ENCODE assay signal across 1 cellular context in the genomic region with DNA sequence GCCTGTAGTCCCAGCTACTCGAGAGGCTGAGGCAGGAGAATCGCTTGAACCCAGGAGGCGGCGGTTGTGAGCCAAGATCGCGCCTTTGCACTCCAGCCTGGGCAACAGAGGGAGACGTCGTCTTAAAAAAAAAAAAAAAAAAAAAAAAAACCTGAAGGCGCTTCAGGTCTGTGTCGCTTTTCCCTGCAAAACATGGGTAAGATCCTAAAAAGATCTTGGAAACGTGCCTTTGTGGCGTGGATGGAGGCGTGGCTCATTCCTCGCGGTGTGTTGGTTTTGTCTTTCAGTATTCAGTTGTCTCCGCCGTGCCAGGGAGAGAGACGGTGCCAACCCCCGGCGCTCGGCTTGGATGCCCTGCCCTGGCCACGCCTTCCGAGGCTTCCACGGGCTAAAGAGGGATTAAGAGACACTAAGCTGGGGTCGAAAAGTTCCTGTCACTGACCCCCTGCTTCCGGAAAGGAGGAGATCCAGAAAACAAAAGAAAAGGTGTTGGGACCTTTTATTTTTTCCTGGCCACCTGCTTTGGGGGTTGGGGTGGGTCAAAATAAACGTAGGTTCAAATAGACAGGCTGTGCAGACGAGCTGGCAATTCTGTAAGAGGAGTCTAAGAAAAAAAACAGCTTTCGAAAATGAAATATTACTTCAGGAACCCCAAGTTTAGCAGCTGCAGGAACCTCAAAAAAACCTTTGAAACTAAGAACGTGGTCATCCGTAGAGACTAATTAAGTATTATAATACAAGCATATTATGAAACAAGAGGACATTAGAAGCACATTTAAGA.
TF ChIP-seq lines count a peak whose summit lies in the region.

No MANE protein-coding gene starts in this region.

TF ChIP-seq in H1, 55 proteins besides CTCF, POLR2A, EP300 and RAD21:
- TF ChIP-seq CBX5 (IDR thresholded peaks at IDR 0.05; ENCODE audit: low read depth, low read length), result no peak
- no peak for TF ChIP-seq JUN (IDR thresholded peaks at IDR 0.05; ENCODE audit: low read depth, low read length)
- no peak for TF ChIP-seq POU5F1 (IDR thresholded peaks at IDR 0.05; ENCODE audit: low read depth, low read length)
- TF ChIP-seq, protein P1, sequence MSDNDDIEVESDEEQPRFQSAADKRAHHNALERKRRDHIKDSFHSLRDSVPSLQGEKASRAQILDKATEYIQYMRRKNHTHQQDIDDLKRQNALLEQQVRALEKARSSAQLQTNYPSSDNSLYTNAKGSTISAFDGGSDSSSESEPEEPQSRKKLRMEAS (IDR thresholded peaks at IDR 0.05), result no peak
- TF ChIP-seq RFX5 (IDR thresholded peaks at IDR 0.05; ENCODE audit: borderline replicate concordance, low read depth, low read length), result no peak
- TF ChIP-seq, protein P2, sequence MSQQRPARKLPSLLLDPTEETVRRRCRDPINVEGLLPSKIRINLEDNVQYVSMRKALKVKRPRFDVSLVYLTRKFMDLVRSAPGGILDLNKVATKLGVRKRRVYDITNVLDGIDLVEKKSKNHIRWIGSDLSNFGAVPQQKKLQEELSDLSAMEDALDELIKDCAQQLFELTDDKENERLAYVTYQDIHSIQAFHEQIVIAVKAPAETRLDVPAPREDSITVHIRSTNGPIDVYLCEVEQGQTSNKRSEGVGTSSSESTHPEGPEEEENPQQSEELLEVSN (IDR thresholded peaks at IDR 0.05), result no peak
- TF ChIP-seq, protein P3, sequence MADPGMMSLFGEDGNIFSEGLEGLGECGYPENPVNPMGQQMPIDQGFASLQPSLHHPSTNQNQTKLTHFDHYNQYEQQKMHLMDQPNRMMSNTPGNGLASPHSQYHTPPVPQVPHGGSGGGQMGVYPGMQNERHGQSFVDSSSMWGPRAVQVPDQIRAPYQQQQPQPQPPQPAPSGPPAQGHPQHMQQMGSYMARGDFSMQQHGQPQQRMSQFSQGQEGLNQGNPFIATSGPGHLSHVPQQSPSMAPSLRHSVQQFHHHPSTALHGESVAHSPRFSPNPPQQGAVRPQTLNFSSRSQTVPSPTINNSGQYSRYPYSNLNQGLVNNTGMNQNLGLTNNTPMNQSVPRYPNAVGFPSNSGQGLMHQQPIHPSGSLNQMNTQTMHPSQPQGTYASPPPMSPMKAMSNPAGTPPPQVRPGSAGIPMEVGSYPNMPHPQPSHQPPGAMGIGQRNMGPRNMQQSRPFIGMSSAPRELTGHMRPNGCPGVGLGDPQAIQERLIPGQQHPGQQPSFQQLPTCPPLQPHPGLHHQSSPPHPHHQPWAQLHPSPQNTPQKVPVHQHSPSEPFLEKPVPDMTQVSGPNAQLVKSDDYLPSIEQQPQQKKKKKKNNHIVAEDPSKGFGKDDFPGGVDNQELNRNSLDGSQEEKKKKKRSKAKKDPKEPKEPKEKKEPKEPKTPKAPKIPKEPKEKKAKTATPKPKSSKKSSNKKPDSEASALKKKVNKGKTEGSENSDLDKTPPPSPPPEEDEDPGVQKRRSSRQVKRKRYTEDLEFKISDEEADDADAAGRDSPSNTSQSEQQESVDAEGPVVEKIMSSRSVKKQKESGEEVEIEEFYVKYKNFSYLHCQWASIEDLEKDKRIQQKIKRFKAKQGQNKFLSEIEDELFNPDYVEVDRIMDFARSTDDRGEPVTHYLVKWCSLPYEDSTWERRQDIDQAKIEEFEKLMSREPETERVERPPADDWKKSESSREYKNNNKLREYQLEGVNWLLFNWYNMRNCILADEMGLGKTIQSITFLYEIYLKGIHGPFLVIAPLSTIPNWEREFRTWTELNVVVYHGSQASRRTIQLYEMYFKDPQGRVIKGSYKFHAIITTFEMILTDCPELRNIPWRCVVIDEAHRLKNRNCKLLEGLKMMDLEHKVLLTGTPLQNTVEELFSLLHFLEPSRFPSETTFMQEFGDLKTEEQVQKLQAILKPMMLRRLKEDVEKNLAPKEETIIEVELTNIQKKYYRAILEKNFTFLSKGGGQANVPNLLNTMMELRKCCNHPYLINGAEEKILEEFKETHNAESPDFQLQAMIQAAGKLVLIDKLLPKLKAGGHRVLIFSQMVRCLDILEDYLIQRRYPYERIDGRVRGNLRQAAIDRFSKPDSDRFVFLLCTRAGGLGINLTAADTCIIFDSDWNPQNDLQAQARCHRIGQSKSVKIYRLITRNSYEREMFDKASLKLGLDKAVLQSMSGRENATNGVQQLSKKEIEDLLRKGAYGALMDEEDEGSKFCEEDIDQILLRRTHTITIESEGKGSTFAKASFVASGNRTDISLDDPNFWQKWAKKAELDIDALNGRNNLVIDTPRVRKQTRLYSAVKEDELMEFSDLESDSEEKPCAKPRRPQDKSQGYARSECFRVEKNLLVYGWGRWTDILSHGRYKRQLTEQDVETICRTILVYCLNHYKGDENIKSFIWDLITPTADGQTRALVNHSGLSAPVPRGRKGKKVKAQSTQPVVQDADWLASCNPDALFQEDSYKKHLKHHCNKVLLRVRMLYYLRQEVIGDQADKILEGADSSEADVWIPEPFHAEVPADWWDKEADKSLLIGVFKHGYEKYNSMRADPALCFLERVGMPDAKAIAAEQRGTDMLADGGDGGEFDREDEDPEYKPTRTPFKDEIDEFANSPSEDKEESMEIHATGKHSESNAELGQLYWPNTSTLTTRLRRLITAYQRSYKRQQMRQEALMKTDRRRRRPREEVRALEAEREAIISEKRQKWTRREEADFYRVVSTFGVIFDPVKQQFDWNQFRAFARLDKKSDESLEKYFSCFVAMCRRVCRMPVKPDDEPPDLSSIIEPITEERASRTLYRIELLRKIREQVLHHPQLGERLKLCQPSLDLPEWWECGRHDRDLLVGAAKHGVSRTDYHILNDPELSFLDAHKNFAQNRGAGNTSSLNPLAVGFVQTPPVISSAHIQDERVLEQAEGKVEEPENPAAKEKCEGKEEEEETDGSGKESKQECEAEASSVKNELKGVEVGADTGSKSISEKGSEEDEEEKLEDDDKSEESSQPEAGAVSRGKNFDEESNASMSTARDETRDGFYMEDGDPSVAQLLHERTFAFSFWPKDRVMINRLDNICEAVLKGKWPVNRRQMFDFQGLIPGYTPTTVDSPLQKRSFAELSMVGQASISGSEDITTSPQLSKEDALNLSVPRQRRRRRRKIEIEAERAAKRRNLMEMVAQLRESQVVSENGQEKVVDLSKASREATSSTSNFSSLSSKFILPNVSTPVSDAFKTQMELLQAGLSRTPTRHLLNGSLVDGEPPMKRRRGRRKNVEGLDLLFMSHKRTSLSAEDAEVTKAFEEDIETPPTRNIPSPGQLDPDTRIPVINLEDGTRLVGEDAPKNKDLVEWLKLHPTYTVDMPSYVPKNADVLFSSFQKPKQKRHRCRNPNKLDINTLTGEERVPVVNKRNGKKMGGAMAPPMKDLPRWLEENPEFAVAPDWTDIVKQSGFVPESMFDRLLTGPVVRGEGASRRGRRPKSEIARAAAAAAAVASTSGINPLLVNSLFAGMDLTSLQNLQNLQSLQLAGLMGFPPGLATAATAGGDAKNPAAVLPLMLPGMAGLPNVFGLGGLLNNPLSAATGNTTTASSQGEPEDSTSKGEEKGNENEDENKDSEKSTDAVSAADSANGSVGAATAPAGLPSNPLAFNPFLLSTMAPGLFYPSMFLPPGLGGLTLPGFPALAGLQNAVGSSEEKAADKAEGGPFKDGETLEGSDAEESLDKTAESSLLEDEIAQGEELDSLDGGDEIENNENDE (IDR thresholded peaks at IDR 0.05; ENCODE audit: insufficient replicate concordance, low read length), result no peak
- TF ChIP-seq FOSL1 (IDR thresholded peaks at IDR 0.05; ENCODE audit: insufficient read depth, low read depth, low read length), result no peak
- no peak for TF ChIP-seq EZH2 (IDR thresholded peaks at IDR 0.05; ENCODE audit: low read depth, low read length, severe bottlenecking)
